ENCODE assay signal across 8 cellular contexts in the genomic region with DNA sequence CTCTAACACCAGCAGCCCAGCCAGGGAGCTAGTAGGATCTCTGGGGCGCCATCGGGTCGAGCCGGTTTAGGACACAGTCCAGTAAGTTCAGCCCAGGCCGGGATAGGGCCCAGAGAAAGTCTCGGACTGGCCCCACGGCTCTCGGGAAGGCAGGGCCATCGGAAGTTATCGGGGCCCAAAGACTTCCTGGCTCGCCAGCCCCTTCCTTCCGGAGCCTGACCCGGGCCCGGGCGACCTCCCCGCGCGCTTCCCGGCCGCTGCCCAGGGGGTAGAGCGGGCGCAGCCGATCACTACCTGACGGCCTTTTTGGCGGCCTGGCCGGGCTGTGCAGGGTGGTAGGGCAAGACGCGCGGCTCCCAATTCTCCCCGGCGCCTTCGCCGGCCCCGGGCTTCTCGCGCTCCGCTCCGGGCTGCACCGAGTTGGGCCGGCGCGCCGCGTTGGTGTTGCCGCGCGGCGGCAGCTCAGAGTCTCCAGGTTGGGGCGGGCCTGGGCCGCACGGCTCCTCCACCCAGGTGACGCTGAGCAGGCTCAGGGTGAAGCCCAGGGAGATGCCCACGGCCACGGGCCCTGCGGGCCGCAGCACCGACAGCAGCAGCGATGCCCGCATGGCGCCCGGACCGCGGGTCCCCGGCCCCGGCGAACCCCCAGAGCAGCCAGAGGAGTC. TPM values are rescaled to one million over a fixed set of nuclear protein-coding genes. Genes with fewer than 3 reads are reported as not detected.
A peak's percentile ranks its signal among the peaks of the same experiment; 100 is the strongest.
DNase-seq lines count a peak whose midpoint lies in the region; ATAC-seq, FAIRE-seq and TF ChIP-seq lines count a peak whose summit lies in the region.

No MANE protein-coding gene starts in this region.

- H3K9ac ChIP-seq in H9 (ENCODE audit: extremely low read depth, insufficient read length, low read length) (peak overlapping the region; percentile 51), keratinocyte (ENCODE audit: control insufficient read depth, extremely low read depth, insufficient read depth, low read length) (peak overlapping the region; percentile 90)

- H2BK120ac ChIP-seq in H9 (ENCODE audit: low read depth, low read length, poor library complexity, severe bottlenecking): no peak overlapping the region

- TF ChIP-seq CTCF in H9 (conservative IDR thresholded peaks at IDR 0.05) (no peak), LNCaP clone FGC (IDR thresholded peaks at IDR 0.05; ENCODE audit: control insufficient read depth, extremely low read depth, insufficient read depth) (0 out of 2 replicates have a peak, but pooled peaks have one; percentile 6), body of pancreas (IDR thresholded peaks at IDR 0.05) (peak in 1 of 7 experiments; percentile 6), keratinocyte (optimal IDR thresholded peaks at IDR 0.05 in 1 of 3, IDR thresholded peaks at IDR 0.05 in 1 of 3, conservative IDR thresholded peaks at IDR 0.05 in 1 of 3; ENCODE audit: extremely low read depth in 1 of 3, insufficient read depth in 2 of 3, low read length in 3 of 3) (peak in 1 of 3 experiments; percentile 3)

- intact Hi-C loops in body of pancreas (cut with DNase I): no loop called here

- H4K8ac ChIP-seq in H9 (replicated peaks; ENCODE audit: insufficient read length, low read depth, low read length): no peak overlapping the region

- H3K27me3 ChIP-seq in H9 (ENCODE audit: insufficient read depth, low read length) (no peaks in the 10 kb centered on the region), body of pancreas (no peaks in the 10 kb centered on the region), keratinocyte (ENCODE audit: control insufficient read depth, extremely low read depth, insufficient read depth, low read length) (no peaks in the 10 kb centered on the region)

- no peak for DNase-seq in activated T-cell treated with anti-CD3 and anti-CD28 coated beads, Interleukin-2, amount 50 U/mL, for 72 hours
- DNase-seq in activated T-cell treated with anti-CD3 and anti-CD28 coated beads for 4 hours (no peak), H9 (no peak), LNCaP clone FGC (ENCODE audit: low read depth) (no peak), body of pancreas (peak in 3 of 4 donors; percentile 39 to 51 (median 46)), keratinocyte (ENCODE audit: low read depth, low spot score) (no peak), NCI-H1105 treated with DMSO at 0.1 percent for 48 hours (lab: John Stamatoyannopoulos, UW) (no peak)
- DNase-seq in stimulated activated naive CD8-positive, alpha-beta T cell treated with anti-CD3 and anti-CD28 coated beads, Interleukin-15, Interleukin-2, amounts not matched to agents 100 U/mL and 50 U/mL, for 24 hours: no peak

- H2BK12ac ChIP-seq in H9 (ENCODE audit: insufficient read length, low read depth, low read length): no peak overlapping the region

- H3K4me2 ChIP-seq in H9 (ENCODE audit: insufficient read depth, insufficient read length, low read length) (peak overlapping the region; percentile 94), keratinocyte (ENCODE audit: control insufficient read depth, extremely low read depth, insufficient read depth, low read depth, low read length) (peak overlapping the region; percentile 84)

- H3K4me3 ChIP-seq in LNCaP clone FGC (ENCODE audit: low read depth, low read length) (peak overlapping the region; percentile 63), body of pancreas (peak overlapping the region; percentile 92 to 95), keratinocyte (ENCODE audit: control insufficient read depth in 2 of 3, extremely low read depth in 1 of 3, insufficient read depth in 2 of 3, low read depth in 1 of 3, low read length in 3 of 3) (peak overlapping the region; percentile 85 to 97 (median 92))

- FAIRE-seq in keratinocyte (lab: Jason Lieb, UNC): no peak

- H3K14ac ChIP-seq in H9 (ENCODE audit: insufficient read depth, low read length): peak overlapping the region; percentile 57; the same call in 1 of the 2 replicates

- H3K79me1 ChIP-seq in H9 (ENCODE audit: insufficient read depth, low read depth, low read length, poor library complexity, severe bottlenecking): no peaks in the 10 kb centered on the region

- no peak overlapping the region for H4K5ac ChIP-seq in H9 (ENCODE audit: insufficient read length, low read depth, low read length)

- no peak overlapping the region for H2BK15ac ChIP-seq in H9 (ENCODE audit: low read depth, low read length)

- H3K18ac ChIP-seq in H9 (ENCODE audit: insufficient read length, low read depth, low read length): no peak overlapping the region

- no peak overlapping the region for H3K4ac ChIP-seq in H9 (ENCODE audit: low read depth, low read length)

- no peak overlapping the region for H2BK5ac ChIP-seq in H9 (ENCODE audit: insufficient read length, low read length)

- H3K23ac ChIP-seq in H9 (ENCODE audit: insufficient read length, low read depth, low read length): no peak overlapping the region

- H2AFZ ChIP-seq in H9 (ENCODE audit: low read length) (no peak overlapping the region), keratinocyte (ENCODE audit: control insufficient read depth, low read length) (peak overlapping the region; percentile 54)

- H3K36me3 ChIP-seq in body of pancreas (replicated peaks in 1 of 2; ENCODE audit: insufficient read depth in 1 of 2, low read depth in 2 of 2) (peaks cover 0 to 18% of the 10 kb centered on the region in 2 donors), keratinocyte (ENCODE audit: control insufficient read depth in 2 of 2, extremely low read depth in 1 of 2, insufficient read depth in 2 of 2, low read length in 2 of 2) (peaks cover 20 to 23% of the 10 kb centered on the region in 2 experiments)

- H3K9me3 ChIP-seq in H9 (ENCODE audit: control insufficient read depth, low read depth, low read length) (no peaks in the 10 kb centered on the region), body of pancreas (no peaks in the 10 kb centered on the region), keratinocyte (ENCODE audit: control insufficient read depth, low read depth, low read length) (no peaks in the 10 kb centered on the region)

- no peak overlapping the region for H4K91ac ChIP-seq in H9 (ENCODE audit: insufficient read length, low read depth, low read length)

- no peak for TF ChIP-seq POLR2A in body of pancreas (IDR thresholded peaks at IDR 0.05)

- H3K9me1 ChIP-seq in keratinocyte (ENCODE audit: control insufficient read depth, extremely low read depth, insufficient read depth, low read length): no peaks in the 10 kb centered on the region

- H3K4me1 Mint-ChIP-seq in activated T-cell treated with anti-CD3 and anti-CD28 coated beads, Interleukin-2, amount 50 U/mL, for 72 hours (ENCODE audit: low read depth): peaks cover 20% of the 10 kb centered on the region
- H3K4me1 Mint-ChIP-seq in H9: peaks cover 26 to 28% of the 10 kb centered on the region in 2 experiments

- H3K9me3 Mint-ChIP-seq in activated T-cell treated with anti-CD3 and anti-CD28 coated beads, Interleukin-2, amount 50 U/mL, for 72 hours: no peaks in the 10 kb centered on the region
- H3K9me3 Mint-ChIP-seq in H9: peaks cover 0 to 4% of the 10 kb centered on the region in 2 experiments; a peak in 1 of 5 replicates

- no peak overlapping the region for H2AK5ac ChIP-seq in H9 (ENCODE audit: insufficient read length, low read length)

- no peak overlapping the region for H3K27ac ChIP-seq in H9 (ENCODE audit: insufficient read length, low read depth, low read length)
- peak overlapping the region; percentile 94 to 98 (median 97) for H3K27ac ChIP-seq in body of pancreas
- peak overlapping the region; percentile 65 for H3K27ac ChIP-seq in keratinocyte (ENCODE audit: control insufficient read depth, insufficient read depth, low read length)

- peaks cover 0 to 2% of the 10 kb centered on the region in 2 donors for H3K36me3 Mint-ChIP-seq in activated T-cell treated with anti-CD3 and anti-CD28 coated beads, Interleukin-2, amount 50 U/mL, for 72 hours (ENCODE audit: insufficient read depth in 2 of 2)
- H3K36me3 Mint-ChIP-seq in H9 (ENCODE audit: insufficient read depth in 1 of 3, low read depth in 3 of 3): peaks cover 24 to 38% (median 30%) of the 10 kb centered on the region in 3 experiments

- dilution Hi-C loops in keratinocyte (cut with MboI; ENCODE audit: extremely low pct_ligation_motif_present, low sequenced_read_pairs): no loop called here

- H3K4me1 ChIP-seq in H9 (ENCODE audit: insufficient read depth, low read length) (peaks cover 5% of the 10 kb centered on the region; the same call in 1 of the 2 replicates), body of pancreas (peaks cover 37% of the 10 kb centered on the region), keratinocyte (ENCODE audit: control insufficient read depth, extremely low read depth, insufficient read depth, low read length) (peaks cover 11% of the 10 kb centered on the region)

- no CpG with 5 or more reads among the region's 66 CpGs for WGBS in H9 (ENCODE audit: extremely low coverage, insufficient read length, low lambda C conversion rate)
- 0 to 1% methylated on average over 17 to 58 of the region's 66 CpGs for WGBS in body of pancreas, 2 donors

- H4K20me1 ChIP-seq in H9 (ENCODE audit: control insufficient read depth, insufficient read depth, insufficient read length) (no peaks in the 10 kb centered on the region), keratinocyte (ENCODE audit: control insufficient read depth, extremely low read depth, insufficient read depth, low read length) (peaks cover 8% of the 10 kb centered on the region)

- peaks cover 16% of the 10 kb centered on the region for H3K23me2 ChIP-seq in H9 (ENCODE audit: insufficient read length, low read depth, low read length, poor library complexity, severe bottlenecking)

- no peak overlapping the region for H3T11ph ChIP-seq in H9 (ENCODE audit: low read length)

- no peaks in the 10 kb centered on the region for H3K79me2 ChIP-seq in H9 (ENCODE audit: insufficient read depth, low read length)
- peaks cover 33% of the 10 kb centered on the region for H3K79me2 ChIP-seq in keratinocyte (ENCODE audit: control insufficient read depth, insufficient read depth, low read length)

- no peak overlapping the region for H2BK20ac ChIP-seq in H9 (ENCODE audit: low read depth, low read length, poor library complexity, severe bottlenecking)

- H3K27ac Mint-ChIP-seq in activated T-cell treated with anti-CD3 and anti-CD28 coated beads, Interleukin-2, amount 50 U/mL, for 72 hours: peak overlapping the region; percentile 83
- peak overlapping the region in 1 of 3 experiments; percentile 88; a peak in 2 of 7 replicates for H3K27ac Mint-ChIP-seq in H9

- H3K27me3 Mint-ChIP-seq in activated T-cell treated with anti-CD3 and anti-CD28 coated beads, Interleukin-2, amount 50 U/mL, for 72 hours (ENCODE audit: low read depth): peaks cover 20% of the 10 kb centered on the region
- H3K27me3 Mint-ChIP-seq in H9 (ENCODE audit: low read depth): peaks cover 27% of the 10 kb centered on the region

- H3K56ac ChIP-seq in H9 (ENCODE audit: insufficient read length, low read depth, low read length): no peak overlapping the region

- peak; percentile 51 to 52 for ATAC-seq in activated T-cell treated with anti-CD3 and anti-CD28 coated beads, Interleukin-2, amount 50 U/mL, for 72 hours (replicated peaks in 1 of 2)
- ATAC-seq in body of pancreas: peak; percentile 30
- peak; percentile 37 for ATAC-seq in stimulated activated naive CD8-positive, alpha-beta T cell treated with anti-CD3 and anti-CD28 coated beads, Interleukin-15, Interleukin-2, amounts not matched to agents 100 U/mL and 50 U/mL, for 24 hours

- H3K4me3 Mint-ChIP-seq in activated T-cell treated with anti-CD3 and anti-CD28 coated beads, Interleukin-2, amount 50 U/mL, for 72 hours: peak overlapping the region; percentile 85 to 96
- peak overlapping the region; percentile 87 to 94 for H3K4me3 Mint-ChIP-seq in H9

RNA-seq across cellular contexts. Expression of gene CHPF, which starts 0.5 kb away (rescaled TPM):
- total RNA-seq in activated T-cell treated with anti-CD3 and anti-CD28 coated beads, Interleukin-2, amount 50 U/mL, for 72 hours: 10 to 100 TPM; 24.7 to 25.5 TPM
- 45.1 and 46.5 TPM in 2 replicates for total RNA-seq in H9 (2021)
- 100 to 1,000 TPM; 115 to 232 TPM for total RNA-seq in body of pancreas
- 24.4 to 63.7 TPM (median 50.9 TPM) in 3 replicates for polyA plus RNA-seq in keratinocyte
- 12.2 TPM for polyA plus RNA-seq in keratinocyte (2011; ENCODE audit: low read depth)
- polyA plus RNA-seq in keratinocyte (2011; cell fraction: cytosol; rRNA removed): 23.4 and 59.7 TPM in 2 replicates
- polyA plus RNA-seq in keratinocyte (2011; cell fraction: nucleus; rRNA removed): 82.1 and 134 TPM in 2 replicates
- 67.0 and 81.8 TPM in 2 replicates for polyA plus RNA-seq in keratinocyte (2012; ENCODE audit: low replicate concordance)
- polyA minus RNA-seq in keratinocyte: 24.4 to 61.4 TPM (median 36.5 TPM) in 3 replicates
- 159 TPM for polyA minus RNA-seq in keratinocyte (2011; cell fraction: cytosol; rRNA and poly(A)+ RNA removed)
- polyA minus RNA-seq in keratinocyte (2011; cell fraction: nucleus; rRNA and poly(A)+ RNA removed): 132 and 181 TPM in 2 replicates

RNA-seq across cellular contexts. Expression of gene TMEM198, which starts 0.8 kb away (rescaled TPM):
- total RNA-seq in activated T-cell treated with anti-CD3 and anti-CD28 coated beads, Interleukin-2, amount 50 U/mL, for 72 hours: 1 to 10 TPM; 4.5 to 5.3 TPM
- total RNA-seq in H9 (2021) (7.7 and 8.8 TPM in 2 replicates), body of pancreas (1 to 10 TPM; 3.3 to 5.7 TPM)
- 0.81 to 1.5 TPM (median 0.82 TPM) in 3 replicates for polyA plus RNA-seq in keratinocyte
- not detected for polyA plus RNA-seq in keratinocyte (2011; ENCODE audit: low read depth)
- 0.32 and 0.44 TPM in 2 replicates for polyA plus RNA-seq in keratinocyte (2011; cell fraction: cytosol; rRNA removed)
- polyA plus RNA-seq in keratinocyte (2011; cell fraction: nucleus; rRNA removed): 10.9 and 11.5 TPM in 2 replicates
- 0.61 and 0.83 TPM in 2 replicates for polyA plus RNA-seq in keratinocyte (2012; ENCODE audit: low replicate concordance)
- polyA minus RNA-seq in keratinocyte: 0.13 to 1.1 TPM (median 0.26 TPM) in 3 replicates
- polyA minus RNA-seq in keratinocyte (2011; cell fraction: cytosol; rRNA and poly(A)+ RNA removed): not detected
- 0.42 and 0.70 TPM in 2 replicates for polyA minus RNA-seq in keratinocyte (2011; cell fraction: nucleus; rRNA and poly(A)+ RNA removed)

RNA-seq across cellular contexts. Expression of gene OBSL1, which starts 28.3 kb away (rescaled TPM):
- total RNA-seq in activated T-cell treated with anti-CD3 and anti-CD28 coated beads, Interleukin-2, amount 50 U/mL, for 72 hours: 1 to 10 TPM in 1 of 2 donors, under 1 TPM in 1; 0.83 to 1.3 TPM
- total RNA-seq in H9 (2021) (139 and 140 TPM in 2 replicates), body of pancreas (100 to 1,000 TPM; 119 to 185 TPM)
- polyA plus RNA-seq in keratinocyte: 9.3 to 14.8 TPM (median 12.7 TPM) in 3 replicates
- 7.9 TPM for polyA plus RNA-seq in keratinocyte (2011; ENCODE audit: low read depth)
- 4.5 and 12.2 TPM in 2 replicates for polyA plus RNA-seq in keratinocyte (2011; cell fraction: cytosol; rRNA removed)
- polyA plus RNA-seq in keratinocyte (2011; cell fraction: nucleus; rRNA removed): 27.9 and 36.9 TPM in 2 replicates
- 16.9 and 17.4 TPM in 2 replicates for polyA plus RNA-seq in keratinocyte (2012; ENCODE audit: low replicate concordance)
- polyA minus RNA-seq in keratinocyte: 12.6 to 22.9 TPM (median 21.8 TPM) in 3 replicates
- 18.0 TPM for polyA minus RNA-seq in keratinocyte (2011; cell fraction: cytosol; rRNA and poly(A)+ RNA removed)
- 15.8 and 18.6 TPM in 2 replicates for polyA minus RNA-seq in keratinocyte (2011; cell fraction: nucleus; rRNA and poly(A)+ RNA removed)

RNA-seq across cellular contexts. Expression of gene ASIC4, which starts 28.8 kb away (rescaled TPM):
- total RNA-seq in activated T-cell treated with anti-CD3 and anti-CD28 coated beads, Interleukin-2, amount 50 U/mL, for 72 hours: under 1 TPM; 0.19 to 0.30 TPM
- 0.37 and 0.42 TPM in 2 replicates for total RNA-seq in H9 (2021)
- total RNA-seq in body of pancreas: not detected
- not detected in 3 replicates for polyA plus RNA-seq in keratinocyte
- not detected for polyA plus RNA-seq in keratinocyte (2011; ENCODE audit: low read depth)
- not detected in 2 replicates for polyA plus RNA-seq in keratinocyte (2011; cell fraction: cytosol; rRNA removed)
- 0.05 TPM in 1 of 2 replicates, not detected in the other for polyA plus RNA-seq in keratinocyte (2011; cell fraction: nucleus; rRNA removed)
- 0.11 TPM in 1 of 2 replicates, not detected in the other for polyA plus RNA-seq in keratinocyte (2012; ENCODE audit: low replicate concordance)
- not detected in 3 replicates for polyA minus RNA-seq in keratinocyte
- polyA minus RNA-seq in keratinocyte (2011; cell fraction: cytosol; rRNA and poly(A)+ RNA removed): not detected
- not detected in 2 replicates for polyA minus RNA-seq in keratinocyte (2011; cell fraction: nucleus; rRNA and poly(A)+ RNA removed)

RNA-seq across cellular contexts. Expression of gene INHA, which starts 29.0 kb away (rescaled TPM):
- not detected for total RNA-seq in activated T-cell treated with anti-CD3 and anti-CD28 coated beads, Interleukin-2, amount 50 U/mL, for 72 hours
- total RNA-seq in H9 (2021): 0.24 and 0.31 TPM in 2 replicates
- 1 to 10 TPM in 1 of 2 donors, under 1 TPM in 1; 0.66 to 1.6 TPM for total RNA-seq in body of pancreas
- polyA plus RNA-seq in keratinocyte: 0.18 to 0.79 TPM (median 0.20 TPM) in 3 replicates
- polyA plus RNA-seq in keratinocyte (2011; ENCODE audit: low read depth): not detected
- polyA plus RNA-seq in keratinocyte (2011; cell fraction: cytosol; rRNA removed): 0.05 TPM in 1 of 2 replicates, not detected in the other
- polyA plus RNA-seq in keratinocyte (2011; cell fraction: nucleus; rRNA removed): 2.4 and 3.1 TPM in 2 replicates
- polyA plus RNA-seq in keratinocyte (2012; ENCODE audit: low replicate concordance): 0.07 and 0.97 TPM in 2 replicates
- polyA minus RNA-seq in keratinocyte: 0.33 to 0.38 TPM in 2 of 3 replicates, not detected in the other
- polyA minus RNA-seq in keratinocyte (2011; cell fraction: cytosol; rRNA and poly(A)+ RNA removed): not detected
- polyA minus RNA-seq in keratinocyte (2011; cell fraction: nucleus; rRNA and poly(A)+ RNA removed): 0.39 TPM in 1 of 2 replicates, not detected in the other

Comparison
In these comparisons a context has a peak if more than half of its experiments do, and no peak if none do; other contexts are left out.
1. DNase-seq: peak in body of pancreas (3 of 4); none in activated T-cell treated with anti-CD3 and anti-CD28 coated beads, Interleukin-2, amount 50 U/mL, for 72 hours (0 of 2), activated T-cell treated with anti-CD3 and anti-CD28 coated beads for 4 hours (single experiment), H9 (single experiment), LNCaP clone FGC (single experiment), keratinocyte (single experiment), stimulated activated naive CD8-positive, alpha-beta T cell treated with anti-CD3 and anti-CD28 coated beads, Interleukin-15, Interleukin-2, amounts not matched to agents 100 U/mL and 50 U/mL, for 24 hours (single experiment) and NCI-H1105 treated with DMSO at 0.1 percent for 48 hours (single experiment).
2. RNA of gene OBSL1, which starts 28.3 kb away (total RNA-seq): 119 to 185 TPM in body of pancreas and 139 to 140 TPM in H9; 0.83 to 1.3 TPM in activated T-cell treated with anti-CD3 and anti-CD28 coated beads, Interleukin-2, amount 50 U/mL, for 72 hours; every median in the first group is over 10 times any median in the second.
3. Peak in every context shown above with its lines, with median percentiles within 50 percentile points of each other: ATAC-seq and H3K4me3 ChIP-seq.